14 cellular contexts compared by ENCODE assay signal in the genomic region with DNA sequence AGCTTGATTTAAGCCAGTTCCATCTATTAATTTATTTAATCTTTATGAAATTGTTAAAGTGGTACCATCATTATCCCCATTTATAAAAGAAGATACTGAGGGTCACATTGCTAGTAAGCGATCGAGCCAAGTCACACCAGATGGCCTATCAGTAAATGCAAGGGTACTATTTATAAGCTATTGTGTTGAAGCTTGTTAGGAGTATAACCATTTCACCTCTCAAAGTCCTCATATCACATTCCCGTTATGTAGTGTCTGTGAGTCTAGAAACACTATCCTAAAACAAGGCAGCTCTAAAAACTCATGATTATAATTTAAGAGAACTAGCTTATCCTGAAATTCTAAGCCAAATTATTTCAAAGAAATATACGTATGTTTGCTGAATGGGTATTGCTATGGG.
DNase-seq lines count a peak whose midpoint lies in the region; ATAC-seq and TF ChIP-seq lines count a peak whose summit lies in the region.
"Had no signal": no experiment of that assay in that cellular context is flagged by ENCODE, and none has a peak within 500 bp of the region (broad histone marks: within the 10 kb centered on the region; RNA-seq: fewer than 3 reads in every experiment).

No MANE protein-coding gene starts in this region.

- 43 to 57% methylated on average over 4 of the region's 4 CpGs for WGBS in heart right ventricle, 2 donors
- 56% methylated on average over 4 of the region's 4 CpGs for WGBS in right cardiac atrium

- no peaks in the 10 kb centered on the region for H3K4me1 ChIP-seq in heart right ventricle
- no peaks in the 10 kb centered on the region for H3K4me1 ChIP-seq in right cardiac atrium (ENCODE audit: control insufficient read depth, insufficient read depth, low read length)

- CTCF ChIA-PET in Calu3 (lab: Charles Lee) = interaction anchor here (0.6 kb wide), 1 partner anchor 878 kb away, joined by 3 read pairs; no protein-coding TSS in a partner anchor

- H3K9me3 Mint-ChIP-seq in Calu3 (ENCODE audit: low read depth, unreplicated experiment) = no peaks in the 10 kb centered on the region

- intact Hi-C loops in Right ventricle myocardium superior (cut with DNase I) (no loop called here), cardiac septum (cut with DNase I) (no loop called here), heart right ventricle (cut with DNase I) (no loop called here), right cardiac atrium (cut with DNase I) (no loop called here), Calu3 (cut with micrococcal nuclease; ENCODE audit: unreplicated experiment) (no loop called here)

- ATAC-seq in Right ventricle myocardium superior (ENCODE audit: poor library complexity) (peak; percentile 97), heart right ventricle (peak; percentile 61 to 99 (median 90)), right cardiac atrium (peak; percentile 51 to 81)

- H3K27me3 ChIP-seq in heart right ventricle = no peaks in the 10 kb centered on the region
- no peaks in the 10 kb centered on the region for H3K27me3 ChIP-seq in right cardiac atrium (ENCODE audit: control insufficient read depth, insufficient read depth)

- H3K9me3 ChIP-seq in heart right ventricle (peaks cover 0 to 4% (median 0%) of the 10 kb centered on the region in 11 donors), right cardiac atrium (ENCODE audit: control insufficient read depth, low read length) (no peaks in the 10 kb centered on the region)

- H3K27ac ChIP-seq in heart right ventricle (peak overlapping the region in 6 of 10 donors; percentile 17 to 79 (median 56)), right cardiac atrium (ENCODE audit: low read length) (no peak overlapping the region)
- H3K27ac ChIP-seq: GM23248 had no signal

- H3K4me3 ChIP-seq in heart right ventricle (no peak overlapping the region), right cardiac atrium (ENCODE audit: low read length) (no peak overlapping the region)
- H3K4me3 ChIP-seq: GM23248 had no signal

- no TSS peak for BruUV-seq in Calu3 (replicated peaks; lab: Mats Ljungman, UMichigan)

- H3K27me3 Mint-ChIP-seq in Calu3 (ENCODE audit: unreplicated experiment) = no peaks in the 10 kb centered on the region
- H3K27me3 Mint-ChIP-seq: CD4-positive, alpha-beta memory T cell had no signal

- TF ChIP-seq CTCF in heart right ventricle (IDR thresholded peaks at IDR 0.05) = no peak
- no peak for TF ChIP-seq CTCF in Calu3 (IDR thresholded peaks at IDR 0.05; ENCODE audit: unreplicated experiment)

- H3K36me3 ChIP-seq in heart right ventricle = no peaks in the 10 kb centered on the region

- DNase-seq in Right ventricle myocardium superior (no peak), cardiac septum (ENCODE audit: low spot score) (no peak), heart right ventricle (peak in 1 of 2 donors; percentile 10), right cardiac atrium (no peak), Calu3 (no peak), NCI-H2029 treated with DMSO at 0.1 percent for 48 hours (lab: John Stamatoyannopoulos, UW) (no peak)
- DNase-seq: C1 segment of cervical spinal cord; CD4-positive, alpha-beta memory T cell; COR-L47; DMS153; DND-41; GM23248; H7; HCEC 1CT had no signal

- no peak overlapping the region for H3K27ac Mint-ChIP-seq in Calu3 (ENCODE audit: unreplicated experiment)
- H3K27ac Mint-ChIP-seq: CD4-positive, alpha-beta memory T cell had no signal

- no peaks in the 10 kb centered on the region for H3K4me1 Mint-ChIP-seq in Calu3 (ENCODE audit: low read depth, unreplicated experiment)
- H3K4me1 Mint-ChIP-seq: CD4-positive, alpha-beta memory T cell had no signal

- H3K36me3 Mint-ChIP-seq in Calu3 (ENCODE audit: insufficient read depth, unreplicated experiment) = no peaks in the 10 kb centered on the region
- H3K36me3 Mint-ChIP-seq: CD4-positive, alpha-beta memory T cell had no signal

- H3K4me3 Mint-ChIP-seq in Calu3 (ENCODE audit: low read depth, unreplicated experiment) = no peak overlapping the region
- H3K4me3 Mint-ChIP-seq: CD4-positive, alpha-beta memory T cell had no signal
